11 cellular contexts compared by ENCODE assay signal in the genomic region with DNA sequence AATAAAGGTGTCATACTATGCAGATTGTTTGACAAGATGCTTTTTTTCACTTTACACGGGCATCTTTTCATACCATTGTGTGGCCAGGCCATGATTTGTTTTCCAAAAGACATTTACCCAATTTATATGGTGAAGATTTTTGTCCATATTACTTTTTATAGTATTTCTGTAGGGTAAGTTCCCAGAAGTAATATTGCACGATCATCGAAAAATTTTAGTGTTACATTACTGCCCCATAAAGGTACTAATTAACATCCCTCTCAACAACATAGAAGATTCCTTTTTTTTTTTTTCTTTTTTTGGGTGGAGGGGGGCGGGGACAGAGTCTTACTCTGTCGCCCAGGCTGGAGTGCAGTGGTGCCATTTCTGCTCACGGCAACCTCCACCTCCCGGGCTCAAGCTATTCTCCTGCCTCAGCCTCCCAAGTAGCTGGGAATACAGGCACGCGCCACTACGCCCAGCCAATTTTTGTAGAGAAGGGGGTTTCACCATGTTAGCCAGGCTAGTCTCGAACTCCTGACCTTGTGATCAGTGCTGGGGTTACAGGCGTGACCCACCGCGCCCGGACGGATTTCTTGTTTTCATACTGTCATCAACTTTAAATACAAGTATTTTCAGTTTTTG. TPM values are rescaled to one million over a fixed set of nuclear protein-coding genes. Genes with fewer than 3 reads are reported as not detected.
DNase-seq lines count a peak whose midpoint lies in the region; ATAC-seq, FAIRE-seq and TF ChIP-seq lines count a peak whose summit lies in the region.
"Had no signal": no experiment of that assay in that cellular context is flagged by ENCODE, and none has a peak within 500 bp of the region (broad histone marks: within the 10 kb centered on the region; RNA-seq: fewer than 3 reads in every experiment).

No MANE protein-coding gene starts in this region.

- intact Hi-C loops in CD8-positive, alpha-beta T cell (cut with DNase I, micrococcal nuclease): loop anchor here in 1 of 2 experiments (2.0 to 5.0 kb wide), 3 partner anchors 86 to 158 kb away; no protein-coding TSS in a partner anchor

- H3K23ac ChIP-seq in H1 (ENCODE audit: insufficient read length) (no peak overlapping the region), neuronal stem cell (ENCODE audit: low read depth, low read length, poor library complexity) (no peak overlapping the region)

- H3K4me3 ChIP-seq in CD8-positive, alpha-beta T cell (ENCODE audit: low read depth, low read length): no peak overlapping the region
- H3K4me3 ChIP-seq in H1 (ENCODE audit: extremely low read depth in 1 of 4, insufficient read depth in 2 of 4, low read depth in 3 of 4, low read length in 4 of 4) (peak overlapping the region in 1 of 4 experiments; percentile 69; a peak in 2 of 8 replicates), neuronal stem cell (ENCODE audit: low read length in 2 of 2) (peak overlapping the region in 1 of 2 donors; percentile 83)

- peaks cover 7% of the 10 kb centered on the region for H3K36me3 Mint-ChIP-seq in CD8-positive, alpha-beta T cell

- no peak overlapping the region for H2BK12ac ChIP-seq in H1 (ENCODE audit: low read depth, low read length)
- H2BK12ac ChIP-seq in neuronal stem cell (ENCODE audit: low read length): no peak overlapping the region

- H3K36me3 ChIP-seq in CD8-positive, alpha-beta T cell (ENCODE audit: insufficient read depth, low read length): no peaks in the 10 kb centered on the region
- H3K36me3 ChIP-seq in H1 (ENCODE audit: control insufficient read depth in 2 of 4, insufficient read depth in 4 of 4, low read length in 3 of 4) (peaks cover 0 to 4% (median 0%) of the 10 kb centered on the region in 4 experiments; a peak in 1 of 8 replicates), neuronal stem cell (replicated peaks in 1 of 2; ENCODE audit: control insufficient read depth in 2 of 2, insufficient read depth in 2 of 2, low read length in 2 of 2) (peaks cover 0 to 42% of the 10 kb centered on the region in 2 donors)

- no peak overlapping the region for H2BK5ac ChIP-seq in H1 (ENCODE audit: low read depth, low read length)
- no peak overlapping the region for H2BK5ac ChIP-seq in neuronal stem cell (ENCODE audit: low read length)

- FAIRE-seq in H1 (lab: Jason Lieb, UNC): no peak
- FAIRE-seq: RCC 7860 had no signal

- H3K4ac ChIP-seq in H1 (replicated peaks; ENCODE audit: insufficient read length, low read depth, low read length) (no peak overlapping the region), neuronal stem cell (ENCODE audit: low read length) (no peak overlapping the region)

- H3K4me2 ChIP-seq in H1 (ENCODE audit: insufficient read depth in 1 of 2, low read depth in 2 of 2, low read length in 2 of 2): peak overlapping the region; percentile 71 to 92; a peak in 3 of 4 replicates
- peak overlapping the region; percentile 100 for H3K4me2 ChIP-seq in neuronal stem cell (ENCODE audit: insufficient read depth, low read length, poor library complexity, severe bottlenecking)

- H4K91ac ChIP-seq in H1 (replicated peaks; ENCODE audit: insufficient read length, low read length) (no peak overlapping the region), neuronal stem cell (ENCODE audit: low read depth, low read length, poor library complexity) (no peak overlapping the region)

- H3K14ac ChIP-seq in H1 (ENCODE audit: insufficient read length): no peak overlapping the region
- H3K14ac ChIP-seq in neuronal stem cell (ENCODE audit: low read length): no peak overlapping the region

- TF ChIP-seq CTCF in CD8-positive, alpha-beta T cell (IDR thresholded peaks at IDR 0.05): no peak
- TF ChIP-seq CTCF in H1 (IDR thresholded peaks at IDR 0.05; ENCODE audit: control extremely low read depth in 1 of 3, insufficient read depth in 1 of 3, low read depth in 1 of 3, low read length in 3 of 3): no peak
- TF ChIP-seq CTCF in GM13976 (IDR thresholded peaks at IDR 0.05; ENCODE audit: borderline replicate concordance, control extremely low read depth, extremely low read depth, insufficient read depth, missing control alignments): no peak

- no peak overlapping the region for H3K27ac Mint-ChIP-seq in CD8-positive, alpha-beta T cell

- no peak overlapping the region for H2BK120ac ChIP-seq in H1 (replicated peaks; ENCODE audit: low read depth, low read length)
- no peak overlapping the region for H2BK120ac ChIP-seq in neuronal stem cell (ENCODE audit: low read depth, low read length)

- no peaks in the 10 kb centered on the region for H3K27me3 Mint-ChIP-seq in CD8-positive, alpha-beta T cell (ENCODE audit: low read depth)

- H4K20me1 ChIP-seq in H1 (replicated peaks in 1 of 2; ENCODE audit: control insufficient read depth in 1 of 2, insufficient read depth in 2 of 2, low read length in 2 of 2): no peaks in the 10 kb centered on the region

- no peak overlapping the region for H3K56ac ChIP-seq in H1 (replicated peaks; ENCODE audit: insufficient read length, low read depth, low read length)

- H3K9me3 Mint-ChIP-seq in CD8-positive, alpha-beta T cell: peaks cover 2% of the 10 kb centered on the region

- TF ChIP-seq RAD21 in H1 (IDR thresholded peaks at IDR 0.05 in 1 of 2, conservative IDR thresholded peaks at IDR 0.05 in 1 of 2; ENCODE audit: low read depth in 2 of 2, low read length in 2 of 2): no peak

- H2AFZ ChIP-seq in H1 (ENCODE audit: low read length): no peak overlapping the region
- H2AFZ ChIP-seq in neuronal stem cell (ENCODE audit: low read length): no peak overlapping the region

- no peaks in the 10 kb centered on the region for H3K79me1 ChIP-seq in H1 (ENCODE audit: low read depth, low read length)
- H3K79me1 ChIP-seq in neuronal stem cell (ENCODE audit: low read depth, low read length): peaks cover 1% of the 10 kb centered on the region

- H3K18ac ChIP-seq in H1 (ENCODE audit: extremely low read depth, low read length) (no peak overlapping the region), neuronal stem cell (ENCODE audit: low read length) (no peak overlapping the region)

- H4K8ac ChIP-seq in H1 (ENCODE audit: extremely low read depth, insufficient read depth, low read length) (no peak overlapping the region), neuronal stem cell (ENCODE audit: low read depth, low read length) (no peak overlapping the region)

- peaks cover 5% of the 10 kb centered on the region; the same call in 1 of the 2 replicates for H3K23me2 ChIP-seq in H1 (ENCODE audit: low read depth, low read length)

- no peaks in the 10 kb centered on the region for H3K27me3 ChIP-seq in CD8-positive, alpha-beta T cell (ENCODE audit: insufficient read depth, low read length)
- H3K27me3 ChIP-seq in H1 (replicated peaks in 1 of 4; ENCODE audit: control insufficient read depth in 3 of 4, extremely low read depth in 1 of 4, insufficient read depth in 3 of 4, low read length in 3 of 4) (peaks cover 0 to 10% (median 6%) of the 10 kb centered on the region in 4 experiments; a peak in 5 of 7 replicates), neuronal stem cell (ENCODE audit: control insufficient read depth in 3 of 3, insufficient read depth in 3 of 3, low read depth in 1 of 3, low read length in 3 of 3) (peaks cover 0 to 7% (median 0%) of the 10 kb centered on the region in 3 experiments)

- POLR2A ChIA-PET in CD8-positive, alpha-beta T cell (lab: Charles Lee): interaction anchor here (1.2 kb wide), 1 partner anchor 87 kb away, joined by 4 read pairs; a partner anchor contains a TSS
- POLR2A ChIA-PET in H1 (lab: Charles Lee; ENCODE audit: partially characterized antibody): interaction anchor here (0.7 to 1.5 kb wide), 4 partner anchors 14 to 187 kb away, joined by 3 to 4 read pairs (median 4); a partner anchor contains a TSS

- no peak overlapping the region for H3K27ac ChIP-seq in CD8-positive, alpha-beta T cell (ENCODE audit: low read depth, low read length)
- no peak overlapping the region for H3K27ac ChIP-seq in H1 (ENCODE audit: low read depth, low read length)
- no peak overlapping the region for H3K27ac ChIP-seq in neuronal stem cell (replicated peaks; ENCODE audit: low read length)

- no peak for TF ChIP-seq POLR2A in H1 (IDR thresholded peaks at IDR 0.05; ENCODE audit: control extremely low read depth in 1 of 2, low read depth in 2 of 2, low read length in 2 of 2)

- H3K9me3 ChIP-seq in CD8-positive, alpha-beta T cell (ENCODE audit: low read length): no peaks in the 10 kb centered on the region
- H3K9me3 ChIP-seq in H1 (ENCODE audit: insufficient read depth in 2 of 2, low read depth in 1 of 2, low read length in 1 of 2): no peaks in the 10 kb centered on the region
- no peaks in the 10 kb centered on the region for H3K9me3 ChIP-seq in neuronal stem cell (replicated peaks in 1 of 2; ENCODE audit: control insufficient read depth in 2 of 2, insufficient read depth in 1 of 2, low read depth in 1 of 2, low read length in 2 of 2)

- in situ Hi-C loops in GM13976 (cut with MboI; ENCODE audit: low sequenced_read_pairs, unreplicated experiment): no loop called here

- H4K5ac ChIP-seq in H1 (ENCODE audit: insufficient read length, low read depth, low read length): no peak overlapping the region

- H2AK5ac ChIP-seq in H1 (ENCODE audit: low read depth, low read length) (no peak overlapping the region), neuronal stem cell (ENCODE audit: low read depth, low read length) (no peak overlapping the region)

- H3K4me3 Mint-ChIP-seq in CD8-positive, alpha-beta T cell: peak overlapping the region; percentile 84

- no peak overlapping the region for H2BK20ac ChIP-seq in H1 (ENCODE audit: low read length)

- H3K9ac ChIP-seq in H1 (replicated peaks in 1 of 4; ENCODE audit: extremely low read depth in 1 of 4, low read depth in 3 of 4, low read length in 3 of 4) (no peak overlapping the region), neuronal stem cell (ENCODE audit: low read depth, low read length, poor library complexity) (no peak overlapping the region)

- no peak overlapping the region for H2BK15ac ChIP-seq in H1 (ENCODE audit: low read length)
- H2BK15ac ChIP-seq in neuronal stem cell (ENCODE audit: low read length): no peak overlapping the region

- H3K4me1 ChIP-seq in CD8-positive, alpha-beta T cell (ENCODE audit: insufficient read depth, low read length): peaks cover 33% of the 10 kb centered on the region
- H3K4me1 ChIP-seq in H1 (replicated peaks in 1 of 4; ENCODE audit: control insufficient read depth in 3 of 4, insufficient read depth in 4 of 4, low read length in 3 of 4) (peaks cover 0 to 6% (median 4%) of the 10 kb centered on the region in 4 experiments; a peak in 4 of 7 replicates), neuronal stem cell (ENCODE audit: control insufficient read depth in 2 of 2, insufficient read depth in 1 of 2, low read depth in 1 of 2, low read length in 2 of 2) (peaks cover 0 to 1% of the 10 kb centered on the region in 2 donors)

- CTCF ChIA-PET in CD8-positive, alpha-beta T cell (lab: Charles Lee): interaction anchor here (0.9 to 1.2 kb wide), 2 partner anchors 12 to 187 kb away, joined by 3 to 4 read pairs; no protein-coding TSS in a partner anchor
- CTCF ChIA-PET in H1 (lab: Charles Lee; ENCODE audit: partially characterized antibody): interaction anchor here (1.3 to 6.0 kb wide), 4 partner anchors 10 to 249 kb away, joined by 3 to 56 read pairs (median 6); no protein-coding TSS in a partner anchor

- no peak for TF ChIP-seq EP300 in H1 (IDR thresholded peaks at IDR 0.05; ENCODE audit: borderline replicate concordance in 1 of 2, low read depth in 2 of 2, low read length in 2 of 2)

- DNase-seq in CD8-positive, alpha-beta T cell: no peak
- peak; percentile 50 for DNase-seq in NCI-H69 (lab: John Stamatoyannopoulos, UW)
- no peak for DNase-seq in H1 (ENCODE audit: low read depth in 1 of 2, low spot score in 2 of 2)
- no peak for DNase-seq in neuronal stem cell (ENCODE audit: low spot score)
- DNase-seq in GM13976 (ENCODE audit: low spot score): no peak
- DNase-seq in NCI-H345 treated with DMSO at 0.1 percent for 48 hours (lab: John Stamatoyannopoulos, UW; ENCODE audit: unreplicated experiment): no peak
- DNase-seq: central memory CD4-positive, alpha-beta T cell; stimulated activated naive CD4-positive, alpha-beta T cell treated with Interleukin-2 at 50 U/mL for 16 hours had no signal

- H3K79me2 ChIP-seq in H1 (ENCODE audit: control insufficient read depth in 1 of 2, insufficient read depth in 2 of 2, low read length in 2 of 2): no peaks in the 10 kb centered on the region

- 82% methylated on average over 16 of the region's 16 CpGs; no CpG with 5 or more reads in 1 of the 2 experiments for WGBS in H1 (ENCODE audit: extremely low coverage in 1 of 2, insufficient coverage in 1 of 2, insufficient read length in 1 of 2, insufficient replicate concordance in 2 of 2, low coverage in 1 of 2, low lambda C conversion rate in 2 of 2, missing lambda C conversion rate in 1 of 2), 2 experiments
- WGBS in neuronal stem cell (ENCODE audit: extremely low coverage in 2 of 2, insufficient read length in 2 of 2, insufficient replicate concordance in 1 of 2), 2 donors: no CpG with 5 or more reads among the region's 16 CpGs

- H3K4me1 Mint-ChIP-seq in CD8-positive, alpha-beta T cell (ENCODE audit: low read depth): peaks cover 33% of the 10 kb centered on the region

- no peak for ATAC-seq in CD8-positive, alpha-beta T cell
- ATAC-seq in GM18867 (IDR thresholded peaks at IDR 0.05; ENCODE audit: unreplicated experiment) (no peak), GM18870 (IDR thresholded peaks at IDR 0.05; ENCODE audit: unreplicated experiment) (no peak)

RNA-seq across cellular contexts. Expression of a gene that starts 1.2 kb away (rescaled TPM):
- not detected for total RNA-seq in CD8-positive, alpha-beta T cell
- 0.38 and 0.73 TPM in 2 replicates for total RNA-seq in H1 (2021; fragmentation: NEBNext Ultra II Directional; extraction: Animal tissue kit (Norgen Biotek cat#: 25700))
- 0.24 and 0.28 TPM in 2 replicates for polyA plus RNA-seq in H1 (2011; rRNA removed)
- 0.34 TPM for polyA plus RNA-seq in H1 (2011; cell fraction: cytosol; rRNA removed)
- polyA plus RNA-seq in H1 (2011; cell fraction: nucleus; rRNA removed): 0.21 TPM
- 0.15 to 0.46 TPM in 2 of 4 replicates, not detected in the others for polyA plus RNA-seq in H1 (2012, experiment 1 of 2)
- not detected for polyA plus RNA-seq in H1 (2012, experiment 2 of 2)
- 0.22 TPM for polyA plus RNA-seq in H1 (2013, experiment 1 of 2)
- 0.24 TPM for polyA plus RNA-seq in H1 (2013, experiment 2 of 2)
- 0.51 TPM in 1 of 2 replicates, not detected in the other for polyA minus RNA-seq in H1 (2011; rRNA and poly(A)+ RNA removed)
- not detected for polyA minus RNA-seq in H1 (2011; cell fraction: cytosol; rRNA and poly(A)+ RNA removed)
- polyA minus RNA-seq in H1 (2011; cell fraction: nucleus; rRNA and poly(A)+ RNA removed): not detected
- polyA plus RNA-seq in neuronal stem cell (2013, experiment 1 of 2): 0.17 TPM
- polyA plus RNA-seq in neuronal stem cell (2013, experiment 2 of 2): 0.22 TPM
